ENCODE assay signal across 1 cellular context in the genomic region with DNA sequence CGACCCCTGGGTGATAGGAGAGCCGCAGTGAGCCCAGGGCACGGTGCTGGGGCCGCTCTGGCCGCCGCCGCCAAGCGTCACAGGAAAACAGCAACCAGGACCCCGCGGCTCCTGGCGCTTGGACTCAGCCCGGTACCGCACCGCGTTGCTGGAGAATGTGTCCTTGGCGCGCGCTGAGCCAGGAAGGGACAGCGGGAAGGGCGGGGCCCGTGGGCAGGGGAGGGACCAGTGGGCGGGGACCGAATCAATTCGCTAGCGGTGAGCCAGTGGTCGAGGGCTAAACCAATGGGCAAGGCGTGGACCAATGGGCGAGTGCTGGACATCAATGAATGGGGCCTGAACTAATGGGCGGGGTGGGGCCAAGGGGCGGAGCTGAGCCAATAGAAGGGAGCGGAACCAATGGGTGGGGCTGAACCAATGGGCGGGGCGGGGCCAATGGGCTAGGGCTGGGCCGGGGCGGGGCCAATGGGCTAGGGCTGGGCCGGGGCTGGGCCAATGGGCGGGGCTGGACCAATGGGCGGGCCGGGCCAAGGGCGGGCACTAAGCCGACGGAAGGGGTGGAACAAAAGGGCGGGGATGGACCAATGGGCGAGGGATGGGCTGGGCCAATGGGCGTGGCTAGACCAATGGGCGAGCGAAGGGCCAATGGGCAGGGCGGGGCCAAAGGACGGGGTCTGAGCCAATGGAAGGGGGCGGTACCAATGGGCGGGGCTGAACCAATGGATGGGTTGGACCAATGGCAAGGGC.
TF ChIP-seq lines count a peak whose summit lies in the region.

No MANE protein-coding gene starts in this region.

TF ChIP-seq in HepG2, 621 proteins besides CTCF, POLR2A, EP300 and RAD21 (continued from another document and continues in another):
- TF ChIP-seq ZBED4 (CRISPR knock-in tag; IDR thresholded peaks at IDR 0.05; ENCODE audit: borderline replicate concordance), result peak; percentile 36; the same call in 1 of the 2 replicates
- TF ChIP-seq PHF20 (CRISPR knock-in tag; IDR thresholded peaks at IDR 0.05), result peak; percentile 62
- no peak for TF ChIP-seq SMARCE1 (IDR thresholded peaks at IDR 0.05; ENCODE audit: borderline replicate concordance)
- peak; percentile 61 for TF ChIP-seq HNRNPK (IDR thresholded peaks at IDR 0.05; ENCODE audit: low read depth, low read length, poor library complexity, severe bottlenecking)
- TF ChIP-seq, protein P1, sequence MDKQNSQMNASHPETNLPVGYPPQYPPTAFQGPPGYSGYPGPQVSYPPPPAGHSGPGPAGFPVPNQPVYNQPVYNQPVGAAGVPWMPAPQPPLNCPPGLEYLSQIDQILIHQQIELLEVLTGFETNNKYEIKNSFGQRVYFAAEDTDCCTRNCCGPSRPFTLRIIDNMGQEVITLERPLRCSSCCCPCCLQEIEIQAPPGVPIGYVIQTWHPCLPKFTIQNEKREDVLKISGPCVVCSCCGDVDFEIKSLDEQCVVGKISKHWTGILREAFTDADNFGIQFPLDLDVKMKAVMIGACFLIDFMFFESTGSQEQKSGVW (CRISPR knock-in tag; IDR thresholded peaks at IDR 0.05; ENCODE audit: borderline replicate concordance), result no peak
- TF ChIP-seq SMAD1 (CRISPR knock-in tag; IDR thresholded peaks at IDR 0.05; ENCODE audit: borderline replicate concordance, low read depth), result no peak
- no peak for TF ChIP-seq IRF1 (CRISPR knock-in tag; IDR thresholded peaks at IDR 0.05; ENCODE audit: low read depth)
- TF ChIP-seq, protein P2, sequence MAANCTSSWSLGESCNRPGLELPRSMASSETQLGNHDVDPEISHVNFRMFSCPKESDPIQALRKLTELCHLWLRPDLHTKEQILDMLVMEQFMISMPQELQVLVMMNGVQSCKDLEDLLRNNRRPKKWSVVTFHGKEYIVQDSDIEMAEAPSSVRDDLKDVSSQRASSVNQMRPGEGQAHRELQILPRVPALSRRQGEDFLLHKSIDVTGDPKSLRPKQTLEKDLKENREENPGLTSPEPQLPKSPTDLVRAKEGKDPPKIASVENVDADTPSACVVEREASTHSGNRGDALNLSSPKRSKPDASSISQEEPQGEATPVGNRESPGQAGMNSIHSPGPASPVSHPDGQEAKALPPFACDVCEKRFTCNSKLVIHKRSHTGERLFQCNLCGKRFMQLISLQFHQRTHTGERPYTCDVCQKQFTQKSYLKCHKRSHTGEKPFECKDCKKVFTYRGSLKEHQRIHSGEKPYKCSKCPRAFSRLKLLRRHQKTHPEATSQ (CRISPR knock-in tag; IDR thresholded peaks at IDR 0.05; ENCODE audit: borderline replicate concordance), result no peak
- no peak for TF ChIP-seq ZSCAN25 (CRISPR knock-in tag; IDR thresholded peaks at IDR 0.05)
- TF ChIP-seq IKZF5 (CRISPR knock-in tag; IDR thresholded peaks at IDR 0.05), result peak; percentile 85
- peak; percentile 39 for TF ChIP-seq MED8 (CRISPR knock-in tag; IDR thresholded peaks at IDR 0.05; ENCODE audit: insufficient replicate concordance)
- TF ChIP-seq ZNF564 (CRISPR knock-in tag; IDR thresholded peaks at IDR 0.05), result 0 out of 2 replicates have a peak, but pooled peaks have one; percentile 23
- TF ChIP-seq ZNF292 (CRISPR knock-in tag; IDR thresholded peaks at IDR 0.05; ENCODE audit: borderline replicate concordance, low read depth), result no peak
- peak; percentile 39; the same call in 1 of the 2 replicates for TF ChIP-seq ZSCAN20 (CRISPR knock-in tag; IDR thresholded peaks at IDR 0.05; ENCODE audit: borderline replicate concordance)
- TF ChIP-seq ZNF10 (CRISPR knock-in tag; IDR thresholded peaks at IDR 0.05; ENCODE audit: borderline replicate concordance, low read depth), result no peak
- no peak for TF ChIP-seq FOXM1 (CRISPR knock-in tag; IDR thresholded peaks at IDR 0.05)
- TF ChIP-seq GPBP1L1 (CRISPR knock-in tag; IDR thresholded peaks at IDR 0.05), result no peak
- no peak for TF ChIP-seq ARNTL (CRISPR knock-in tag; IDR thresholded peaks at IDR 0.05)
- no peak; the same call in 1 of the 2 replicates for TF ChIP-seq ZNF451 (CRISPR knock-in tag; IDR thresholded peaks at IDR 0.05)
- TF ChIP-seq, protein P3, sequence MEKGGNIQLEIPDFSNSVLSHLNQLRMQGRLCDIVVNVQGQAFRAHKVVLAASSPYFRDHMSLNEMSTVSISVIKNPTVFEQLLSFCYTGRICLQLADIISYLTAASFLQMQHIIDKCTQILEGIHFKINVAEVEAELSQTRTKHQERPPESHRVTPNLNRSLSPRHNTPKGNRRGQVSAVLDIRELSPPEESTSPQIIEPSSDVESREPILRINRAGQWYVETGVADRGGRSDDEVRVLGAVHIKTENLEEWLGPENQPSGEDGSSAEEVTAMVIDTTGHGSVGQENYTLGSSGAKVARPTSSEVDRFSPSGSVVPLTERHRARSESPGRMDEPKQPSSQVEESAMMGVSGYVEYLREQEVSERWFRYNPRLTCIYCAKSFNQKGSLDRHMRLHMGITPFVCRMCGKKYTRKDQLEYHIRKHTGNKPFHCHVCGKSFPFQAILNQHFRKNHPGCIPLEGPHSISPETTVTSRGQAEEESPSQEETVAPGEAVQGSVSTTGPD (CRISPR knock-in tag; IDR thresholded peaks at IDR 0.05), result no peak
- TF ChIP-seq, protein P4, sequence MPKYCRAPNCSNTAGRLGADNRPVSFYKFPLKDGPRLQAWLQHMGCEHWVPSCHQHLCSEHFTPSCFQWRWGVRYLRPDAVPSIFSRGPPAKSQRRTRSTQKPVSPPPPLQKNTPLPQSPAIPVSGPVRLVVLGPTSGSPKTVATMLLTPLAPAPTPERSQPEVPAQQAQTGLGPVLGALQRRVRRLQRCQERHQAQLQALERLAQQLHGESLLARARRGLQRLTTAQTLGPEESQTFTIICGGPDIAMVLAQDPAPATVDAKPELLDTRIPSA (CRISPR knock-in tag; IDR thresholded peaks at IDR 0.05; ENCODE audit: borderline replicate concordance), result 0 out of 2 replicates have a peak, but pooled peaks have one; percentile 40
- TF ChIP-seq, protein P5, sequence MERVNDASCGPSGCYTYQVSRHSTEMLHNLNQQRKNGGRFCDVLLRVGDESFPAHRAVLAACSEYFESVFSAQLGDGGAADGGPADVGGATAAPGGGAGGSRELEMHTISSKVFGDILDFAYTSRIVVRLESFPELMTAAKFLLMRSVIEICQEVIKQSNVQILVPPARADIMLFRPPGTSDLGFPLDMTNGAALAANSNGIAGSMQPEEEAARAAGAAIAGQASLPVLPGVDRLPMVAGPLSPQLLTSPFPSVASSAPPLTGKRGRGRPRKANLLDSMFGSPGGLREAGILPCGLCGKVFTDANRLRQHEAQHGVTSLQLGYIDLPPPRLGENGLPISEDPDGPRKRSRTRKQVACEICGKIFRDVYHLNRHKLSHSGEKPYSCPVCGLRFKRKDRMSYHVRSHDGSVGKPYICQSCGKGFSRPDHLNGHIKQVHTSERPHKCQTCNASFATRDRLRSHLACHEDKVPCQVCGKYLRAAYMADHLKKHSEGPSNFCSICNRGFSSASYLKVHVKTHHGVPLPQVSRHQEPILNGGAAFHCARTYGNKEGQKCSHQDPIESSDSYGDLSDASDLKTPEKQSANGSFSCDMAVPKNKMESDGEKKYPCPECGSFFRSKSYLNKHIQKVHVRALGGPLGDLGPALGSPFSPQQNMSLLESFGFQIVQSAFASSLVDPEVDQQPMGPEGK (CRISPR knock-in tag; IDR thresholded peaks at IDR 0.05), result peak; percentile 50; the same call in 1 of the 2 replicates
- 0 out of 2 replicates have a peak, but pooled peaks have one; percentile 14 for TF ChIP-seq MTA1 (CRISPR knock-in tag; IDR thresholded peaks at IDR 0.05; ENCODE audit: borderline replicate concordance)
- peak; percentile 73; the same call in 1 of the 2 replicates for TF ChIP-seq ZBTB43 (CRISPR knock-in tag; conservative IDR thresholded peaks at IDR 0.05)
- TF ChIP-seq, protein P6, sequence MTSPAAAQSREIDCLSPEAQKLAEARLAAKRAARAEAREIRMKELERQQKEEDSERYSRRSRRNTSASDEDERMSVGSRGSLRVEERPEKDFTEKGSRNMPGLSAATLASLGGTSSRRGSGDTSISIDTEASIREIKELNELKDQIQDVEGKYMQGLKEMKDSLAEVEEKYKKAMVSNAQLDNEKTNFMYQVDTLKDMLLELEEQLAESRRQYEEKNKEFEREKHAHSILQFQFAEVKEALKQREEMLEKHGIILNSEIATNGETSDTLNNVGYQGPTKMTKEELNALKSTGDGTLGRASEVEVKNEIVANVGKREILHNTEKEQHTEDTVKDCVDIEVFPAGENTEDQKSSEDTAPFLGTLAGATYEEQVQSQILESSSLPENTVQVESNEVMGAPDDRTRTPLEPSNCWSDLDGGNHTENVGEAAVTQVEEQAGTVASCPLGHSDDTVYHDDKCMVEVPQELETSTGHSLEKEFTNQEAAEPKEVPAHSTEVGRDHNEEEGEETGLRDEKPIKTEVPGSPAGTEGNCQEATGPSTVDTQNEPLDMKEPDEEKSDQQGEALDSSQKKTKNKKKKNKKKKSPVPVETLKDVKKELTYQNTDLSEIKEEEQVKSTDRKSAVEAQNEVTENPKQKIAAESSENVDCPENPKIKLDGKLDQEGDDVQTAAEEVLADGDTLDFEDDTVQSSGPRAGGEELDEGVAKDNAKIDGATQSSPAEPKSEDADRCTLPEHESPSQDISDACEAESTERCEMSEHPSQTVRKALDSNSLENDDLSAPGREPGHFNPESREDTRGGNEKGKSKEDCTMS (CRISPR knock-in tag; conservative IDR thresholded peaks at IDR 0.05), result no peak
